ENCODE assay signal across 1 cellular context in genomic region chr7:27156508-27156898, GRCh38.
TF ChIP-seq lines count a peak whose summit lies in the region.

TSS of gene HOXA7 (minus strand) at chr7:27156675. CDS start at chr7:27156545, 130 bp downstream.

TF ChIP-seq in HepG2, 621 proteins besides CTCF, POLR2A, EP300 and RAD21:
- peak; percentile 12; the same call in 1 of the 2 replicates for TF ChIP-seq ZNF687 (CRISPR knock-in tag; IDR thresholded peaks at IDR 0.05)
- TF ChIP-seq USF2 (IDR thresholded peaks at IDR 0.05; ENCODE audit: low read depth, low read length) = peak; percentile 87
- TF ChIP-seq USF2 (CRISPR knock-in tag; IDR thresholded peaks at IDR 0.05; ENCODE audit: borderline replicate concordance) = peak; percentile 74; the same call in 1 of the 2 replicates
- TF ChIP-seq RAD51 (IDR thresholded peaks at IDR 0.05; ENCODE audit: borderline replicate concordance) = peak; percentile 47; the same call in 1 of the 2 replicates
- no peak for TF ChIP-seq ARNT2 (CRISPR knock-in tag; IDR thresholded peaks at IDR 0.05; ENCODE audit: low read depth)
TF ChIP-seq in HepG2: peak in this region for 3.
